11 cellular contexts compared by ENCODE assay signal in the genomic region with DNA sequence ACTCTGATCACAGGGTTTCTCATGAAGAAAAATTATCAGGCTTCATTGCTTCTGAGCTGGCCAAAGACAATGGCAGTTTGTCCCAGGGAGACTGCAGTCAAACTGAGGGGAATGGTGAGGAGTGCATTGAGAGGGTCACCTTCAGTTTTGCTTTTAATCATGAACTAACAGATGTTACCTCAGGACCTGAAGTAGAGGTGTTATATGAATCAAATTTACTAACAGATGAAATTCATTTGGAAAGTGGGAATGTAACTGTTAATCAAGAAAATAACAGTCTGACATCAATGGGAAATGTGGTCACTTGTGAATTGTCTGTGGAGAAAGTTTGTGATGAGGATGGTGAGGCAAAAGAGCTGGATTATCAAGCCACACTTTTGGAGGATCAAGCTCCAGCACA.
A peak's percentile ranks its signal among the peaks of the same experiment; 100 is the strongest.
DNase-seq lines count a peak whose midpoint lies in the region; ATAC-seq and TF ChIP-seq lines count a peak whose summit lies in the region.
"Had no signal": no experiment of that assay in that cellular context is flagged by ENCODE, and none has a peak within 500 bp of the region (broad histone marks: within the 10 kb centered on the region; RNA-seq: fewer than 3 reads in every experiment).

No MANE protein-coding gene starts in this region.

- peaks cover 12% of the 10 kb centered on the region for H3K4me1 ChIP-seq in right cardiac atrium (ENCODE audit: control insufficient read depth, insufficient read depth, low read length)

- no peaks in the 10 kb centered on the region for H3K9me3 Mint-ChIP-seq in mesothelial cell of epicardium
- H3K9me3 Mint-ChIP-seq in type B pancreatic cell, result no peaks in the 10 kb centered on the region
- no peaks in the 10 kb centered on the region for H3K9me3 Mint-ChIP-seq in CD4-positive, alpha-beta T cell

- POLR2A ChIA-PET in CD4-positive, alpha-beta T cell (lab: Charles Lee), result interaction anchor here (0.6 kb wide), 1 partner anchor 14 kb away, joined by 3 read pairs; no protein-coding TSS in a partner anchor

- DNase-seq in right cardiac atrium, result no peak
- DNase-seq in Right ventricle myocardium superior, result no peak
- DNase-seq in caudate nucleus (lab: John Stamatoyannopoulos, UW), result no peak
- DNase-seq in mesothelial cell of epicardium (ENCODE audit: low spot score in 2 of 2, unreplicated experiment in 2 of 2), result no peak
- DNase-seq in type B pancreatic cell (ENCODE audit: extremely low spot score, unreplicated experiment), result no peak
- DNase-seq in CD4-positive, alpha-beta T cell, result no peak
- no peak for DNase-seq in NCI-H187 treated with DMSO at 0.1 percent for 48 hours (lab: John Stamatoyannopoulos, UW)
- no peak for DNase-seq in NCI-H510A (lab: John Stamatoyannopoulos, UW)
- DNase-seq: activated CD4-positive, alpha-beta T cell treated with anti-CD3 and anti-CD28 coated beads for 1 hour; activated naive CD4-positive, alpha-beta T cell treated with Interleukin-2 at 50 U/mL for 16 hours had no signal

- H3K4me3 Mint-ChIP-seq in mesothelial cell of epicardium, result peak overlapping the region; percentile 78
- peak overlapping the region; percentile 80 for H3K4me3 Mint-ChIP-seq in type B pancreatic cell
- H3K4me3 Mint-ChIP-seq in CD4-positive, alpha-beta T cell, result no peak overlapping the region
- H3K4me3 Mint-ChIP-seq: B cell had no signal

- H3K4me1 Mint-ChIP-seq in mesothelial cell of epicardium (peaks cover 72% of the 10 kb centered on the region), type B pancreatic cell (ENCODE audit: unreplicated experiment) (peaks cover 66% of the 10 kb centered on the region)
- peaks cover 60% of the 10 kb centered on the region for H3K4me1 Mint-ChIP-seq in CD4-positive, alpha-beta T cell (ENCODE audit: low read depth)

- no peaks in the 10 kb centered on the region for H3K27me3 Mint-ChIP-seq in mesothelial cell of epicardium (ENCODE audit: low read depth)
- no peaks in the 10 kb centered on the region for H3K27me3 Mint-ChIP-seq in type B pancreatic cell
- H3K27me3 Mint-ChIP-seq in CD4-positive, alpha-beta T cell, result no peaks in the 10 kb centered on the region
- H3K27me3 Mint-ChIP-seq: B cell had no signal

- peak overlapping the region; percentile 80 for H3K4me3 ChIP-seq in right cardiac atrium (ENCODE audit: low read length)

- CTCF ChIA-PET in CD4-positive, alpha-beta T cell (lab: Charles Lee), result interaction anchor here (1.6 to 2.6 kb wide), 6 partner anchors 11 to 52 kb away, joined by 4 to 19 read pairs (median 11); no protein-coding TSS in a partner anchor

- TF ChIP-seq CTCF in mesothelial cell of epicardium (IDR thresholded peaks at IDR 0.05; ENCODE audit: unreplicated experiment), result no peak
- no peak for TF ChIP-seq CTCF in type B pancreatic cell (conservative IDR thresholded peaks at IDR 0.05)
- no peak for TF ChIP-seq CTCF in CD4-positive, alpha-beta T cell (IDR thresholded peaks at IDR 0.05)

- H3K9me3 ChIP-seq in right cardiac atrium (ENCODE audit: control insufficient read depth, low read length), result no peaks in the 10 kb centered on the region
- H3K9me3 ChIP-seq in CD4-positive, alpha-beta T cell (ENCODE audit: control insufficient read depth, low read length), result no peaks in the 10 kb centered on the region

- peak overlapping the region; percentile 49 for H3K27ac Mint-ChIP-seq in mesothelial cell of epicardium
- H3K27ac Mint-ChIP-seq in type B pancreatic cell, result no peak overlapping the region
- H3K27ac Mint-ChIP-seq in CD4-positive, alpha-beta T cell, result no peak overlapping the region
- H3K27ac Mint-ChIP-seq: B cell had no signal

- ATAC-seq in right cardiac atrium (no peak), Right ventricle myocardium superior (ENCODE audit: poor library complexity) (no peak)
- no peak for ATAC-seq in CD4-positive, alpha-beta T cell (ENCODE audit: poor library complexity)

- peaks cover 18% of the 10 kb centered on the region for H3K36me3 Mint-ChIP-seq in mesothelial cell of epicardium
- peaks cover 30% of the 10 kb centered on the region for H3K36me3 Mint-ChIP-seq in type B pancreatic cell
- H3K36me3 Mint-ChIP-seq in CD4-positive, alpha-beta T cell (ENCODE audit: low read depth), result peaks cover 28% of the 10 kb centered on the region

- H3K27ac ChIP-seq in right cardiac atrium (ENCODE audit: low read length) (peak overlapping the region; percentile 56), caudate nucleus (ENCODE audit: low read depth, low read length) (peak overlapping the region; percentile 87)
- H3K27ac ChIP-seq in CD4-positive, alpha-beta T cell (ENCODE audit: low read depth, low read length), result no peak overlapping the region

- no peaks in the 10 kb centered on the region for H3K27me3 ChIP-seq in right cardiac atrium (ENCODE audit: control insufficient read depth, insufficient read depth)
- H3K27me3 ChIP-seq in CD4-positive, alpha-beta T cell (ENCODE audit: control insufficient read depth, insufficient read depth, low read length), result no peaks in the 10 kb centered on the region

- intact Hi-C loops in right cardiac atrium (cut with DNase I), result no loop called here
- intact Hi-C loops in Right ventricle myocardium superior (cut with DNase I), result no loop called here
- intact Hi-C loops in CD4-positive, alpha-beta T cell (cut with DNase I, micrococcal nuclease), result loop anchor here in 1 of 2 experiments (5.0 kb wide), 2 partner anchors 230 to 310 kb away; no protein-coding TSS in a partner anchor
